In genomic region chr16:53829186-53829747, GRCh38 we compare ENCODE assay signal across 21 cellular contexts.
DNase-seq lines count a peak whose midpoint lies in the region; ATAC-seq, FAIRE-seq and TF ChIP-seq lines count a peak whose summit lies in the region.
"Had no signal": no experiment of that assay in that cellular context is flagged by ENCODE, and none has a peak within 500 bp of the region (broad histone marks: within the 10 kb centered on the region; RNA-seq: fewer than 3 reads in every experiment).

No MANE protein-coding gene starts in this region.

- H3K27ac Mint-ChIP-seq in MCF 10A (ENCODE audit: low read depth, unreplicated experiment) = no peak overlapping the region
- H3K27ac Mint-ChIP-seq in CD8-positive, alpha-beta T cell = no peak overlapping the region
- H3K27ac Mint-ChIP-seq: neural progenitor cell had no signal

- H3K27me3 Mint-ChIP-seq in MCF 10A (ENCODE audit: insufficient read depth, unreplicated experiment) = no peaks in the 10 kb centered on the region
- H3K27me3 Mint-ChIP-seq in CD8-positive, alpha-beta T cell (ENCODE audit: low read depth) = no peaks in the 10 kb centered on the region

- no peaks in the 10 kb centered on the region for H3K79me2 ChIP-seq in fibroblast of lung (ENCODE audit: control insufficient read depth, insufficient read depth, low read length)

- H3K4me3 Mint-ChIP-seq in MCF 10A (ENCODE audit: unreplicated experiment) = no peak overlapping the region
- H3K4me3 Mint-ChIP-seq in CD8-positive, alpha-beta T cell = no peak overlapping the region
- H3K4me3 Mint-ChIP-seq: neural progenitor cell had no signal

- H3K4me1 Mint-ChIP-seq in MCF 10A (ENCODE audit: insufficient read depth, unreplicated experiment) = peaks cover 8% of the 10 kb centered on the region
- H3K4me1 Mint-ChIP-seq in CD8-positive, alpha-beta T cell (ENCODE audit: low read depth) = peaks cover 5% of the 10 kb centered on the region

- no peak overlapping the region for H3K4me3 ChIP-seq in breast epithelium
- no peak overlapping the region for H3K4me3 ChIP-seq in fibroblast of lung (replicated peaks in 1 of 4; ENCODE audit: control extremely low read depth in 1 of 4, insufficient read depth in 1 of 4, low read depth in 3 of 4, low read length in 4 of 4)
- H3K4me3 ChIP-seq in CD8-positive, alpha-beta T cell (ENCODE audit: low read depth, low read length) = no peak overlapping the region
- H3K4me3 ChIP-seq: A549, hepatocyte, neural progenitor cell, Peyer's patch, SK-N-MC, thoracic aorta had no signal

- POLR2A ChIA-PET in MCF 10A (lab: Yijun Ruan, JAX) = interaction anchor here (0.6 to 1.4 kb wide), 3 partner anchors 8 to 26 kb away, joined by 3 to 6 read pairs (median 3); no protein-coding TSS in a partner anchor
- POLR2A ChIA-PET in CD8-positive, alpha-beta T cell (lab: Charles Lee) = no interaction called here

- DNase-seq in breast epithelium (ENCODE audit: low spot score in 2 of 2) (no peak), MCF 10A (ENCODE audit: unreplicated experiment) (no peak), RCC 7860 (ENCODE audit: low spot score) (peak; percentile 62), fibroblast of lung (ENCODE audit: low read depth in 2 of 2) (peak; percentile 15 to 77), NCI-H2227 (lab: John Stamatoyannopoulos, UW; ENCODE audit: unreplicated experiment) (no peak), NCI-H1417 (lab: John Stamatoyannopoulos, UW) (no peak)
- no peak for DNase-seq in CD8-positive, alpha-beta T cell
- DNase-seq: activated CD4-positive, alpha-beta T cell treated with anti-CD3 and anti-CD28 coated beads for 1 hour; central memory CD4-positive, alpha-beta T cell; H7; KBM-7; left cardiac atrium; midbrain; NCI-H1092 treated with DMSO at 0.1 percent for 48 hours; Peyer's patch had no signal

- no peak for ATAC-seq in CD8-positive, alpha-beta T cell
- ATAC-seq in HG03439 (IDR thresholded peaks at IDR 0.05; ENCODE audit: unreplicated experiment) = no peak
- ATAC-seq: A549, left cardiac atrium had no signal

- H3K4me1 ChIP-seq in breast epithelium (peaks cover 0 to 10% of the 10 kb centered on the region in 2 donors), fibroblast of lung (ENCODE audit: control insufficient read depth, extremely low read depth, insufficient read depth, low read length) (peaks cover 2% of the 10 kb centered on the region)
- H3K4me1 ChIP-seq in CD8-positive, alpha-beta T cell (ENCODE audit: insufficient read depth, low read length) = no peaks in the 10 kb centered on the region
- H3K4me1 ChIP-seq: A549, Peyer's patch had no signal

- no peaks in the 10 kb centered on the region for H4K20me1 ChIP-seq in fibroblast of lung (ENCODE audit: control insufficient read depth, extremely low read depth, insufficient read depth, low read length)

- H3K9me3 ChIP-seq in breast epithelium (no peaks in the 10 kb centered on the region), fibroblast of lung (ENCODE audit: control insufficient read depth, insufficient read depth, low read depth, low read length) (no peaks in the 10 kb centered on the region)
- no peaks in the 10 kb centered on the region for H3K9me3 ChIP-seq in CD8-positive, alpha-beta T cell (ENCODE audit: low read length)
- H3K9me3 ChIP-seq: A549, Peyer's patch, thoracic aorta had no signal

- intact Hi-C loops in breast epithelium (cut with DNase I; ENCODE audit: low total_unique reads) (loop anchor here (5.0 kb wide), 1 partner anchor 777 kb away; the partner anchor contains the start of genes CHD9 and CHD9NB), MCF 10A (cut with micrococcal nuclease) (no loop called here)
- intact Hi-C loops in CD8-positive, alpha-beta T cell (cut with DNase I, micrococcal nuclease) = no loop called here

- H3K36me3 ChIP-seq in breast epithelium (no peaks in the 10 kb centered on the region), fibroblast of lung (ENCODE audit: control insufficient read depth, insufficient read depth, low read length) (peaks cover 2% of the 10 kb centered on the region)
- H3K36me3 ChIP-seq in CD8-positive, alpha-beta T cell (ENCODE audit: insufficient read depth, low read length) = no peaks in the 10 kb centered on the region
- H3K36me3 ChIP-seq: neural progenitor cell had no signal

- CTCF ChIA-PET in MCF 10A (lab: Yijun Ruan, JAX) = interaction anchor here (0.6 kb wide), 1 partner anchor 12 kb away, joined by 6 read pairs; no protein-coding TSS in a partner anchor
- CTCF ChIA-PET in CD8-positive, alpha-beta T cell (lab: Charles Lee) = no interaction called here

- FAIRE-seq in RCC 7860 (lab: Jason Lieb, UNC) = no peak
- FAIRE-seq: A549 had no signal

- no peak overlapping the region for H3K9ac ChIP-seq in fibroblast of lung (ENCODE audit: insufficient read depth, low read length)
- H3K9ac ChIP-seq: neural progenitor cell had no signal

- no peak overlapping the region for H2AFZ ChIP-seq in fibroblast of lung (ENCODE audit: low read length)
- H2AFZ ChIP-seq: hepatocyte, neural progenitor cell had no signal

- no peak for TF ChIP-seq POLR2A in breast epithelium (IDR thresholded peaks at IDR 0.05)

- no TSS peak for BruUV-seq in MCF 10A (replicated peaks; lab: Mats Ljungman, UMichigan)

- no peaks in the 10 kb centered on the region for H3K27me3 ChIP-seq in breast epithelium
- no peaks in the 10 kb centered on the region for H3K27me3 ChIP-seq in fibroblast of lung (ENCODE audit: control insufficient read depth, insufficient read depth, low read length)
- H3K27me3 ChIP-seq in CD8-positive, alpha-beta T cell (ENCODE audit: insufficient read depth, low read length) = no peaks in the 10 kb centered on the region
- H3K27me3 ChIP-seq: hepatocyte, neural progenitor cell, Peyer's patch had no signal

- H3K36me3 Mint-ChIP-seq in MCF 10A (ENCODE audit: insufficient read depth, unreplicated experiment) = peaks cover 12% of the 10 kb centered on the region
- H3K36me3 Mint-ChIP-seq in CD8-positive, alpha-beta T cell = peaks cover 61% of the 10 kb centered on the region

- peaks cover 8% of the 10 kb centered on the region for H3K9me3 Mint-ChIP-seq in MCF 10A (ENCODE audit: unreplicated experiment)
- no peaks in the 10 kb centered on the region for H3K9me3 Mint-ChIP-seq in CD8-positive, alpha-beta T cell

- TF ChIP-seq CTCF in breast epithelium (IDR thresholded peaks at IDR 0.05) (no peak), MCF 10A (IDR thresholded peaks at IDR 0.05; ENCODE audit: unreplicated experiment) (no peak), fibroblast of lung (conservative IDR thresholded peaks at IDR 0.05 in 1 of 2, IDR thresholded peaks at IDR 0.05 in 1 of 2; ENCODE audit: low read depth in 1 of 2, low read length in 2 of 2) (no peak)
- TF ChIP-seq CTCF in CD8-positive, alpha-beta T cell (IDR thresholded peaks at IDR 0.05) = no peak

- no peak overlapping the region for H3K4me2 ChIP-seq in fibroblast of lung (ENCODE audit: extremely low read depth, insufficient read depth, low read length)
- H3K4me2 ChIP-seq: A549, hepatocyte, neural progenitor cell had no signal

- H3K27ac ChIP-seq in breast epithelium (peak overlapping the region; percentile 54 to 74), fibroblast of lung (ENCODE audit: insufficient read depth, low read length) (no peak overlapping the region)
- no peak overlapping the region for H3K27ac ChIP-seq in CD8-positive, alpha-beta T cell (ENCODE audit: low read depth, low read length)
- H3K27ac ChIP-seq: A549, hepatocyte, neural progenitor cell, Peyer's patch, SK-N-MC, thoracic aorta had no signal

Comparison
In these comparisons a context has a peak if more than half of its experiments do, and no peak if none do; other contexts are left out.
1. DNase-seq: peak in RCC 7860 (single experiment) and fibroblast of lung (2 of 2); none in breast epithelium (0 of 2), MCF 10A (single experiment), CD8-positive, alpha-beta T cell (0 of 7), NCI-H2227 (single experiment) and NCI-H1417 (0 of 3).
2. H3K27ac ChIP-seq: peak in breast epithelium (2 of 2); none in fibroblast of lung (single experiment) and CD8-positive, alpha-beta T cell (single experiment).